In the genomic region with DNA sequence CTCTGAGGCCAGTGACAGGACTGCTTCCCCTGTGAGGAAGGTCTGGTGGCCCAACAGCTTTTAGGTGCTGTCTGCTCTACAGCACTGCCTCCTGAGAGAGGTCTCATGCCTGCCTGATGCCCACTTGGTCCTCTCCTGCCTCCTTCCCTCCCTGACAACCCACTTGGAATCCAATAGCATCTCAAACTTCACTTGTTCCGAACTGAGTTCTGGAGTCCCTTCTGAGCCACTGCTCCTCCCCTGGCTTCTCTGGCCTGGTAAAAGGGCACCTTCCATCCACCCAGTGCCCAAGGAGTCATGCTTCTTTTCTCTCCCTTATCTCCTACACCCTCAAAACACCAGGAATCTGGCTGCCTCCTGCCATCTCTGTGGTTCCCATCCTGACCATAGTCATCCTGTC, we compare ENCODE assay signal across 12 cellular contexts. TPM values are rescaled to one million over a fixed set of nuclear protein-coding genes. Genes with fewer than 3 reads are reported as not detected.
A peak's percentile ranks its signal among the peaks of the same experiment; 100 is the strongest.
DNase-seq lines count a peak whose midpoint lies in the region; ATAC-seq and TF ChIP-seq lines count a peak whose summit lies in the region.
"Had no signal": no experiment of that assay in that cellular context is flagged by ENCODE, and none has a peak within 500 bp of the region (broad histone marks: within the 10 kb centered on the region; RNA-seq: fewer than 3 reads in every experiment).

No MANE protein-coding gene starts in this region.

- peak overlapping the region; percentile 84 for H3K4me3 Mint-ChIP-seq in activated naive CD4-positive, alpha-beta T cell treated with anti-CD3 and anti-CD28 coated beads, Interleukin-2, amount 10 ng/mL, durations not matched to agents 7 days and 5 days
- H3K4me3 Mint-ChIP-seq in WTC11 = peak overlapping the region; percentile 85
- peak overlapping the region; percentile 19 for H3K4me3 Mint-ChIP-seq in stimulated activated memory B cell treated with anti-CD40 and anti-IgM and Interleukin-4, amounts not matched to agents 10 μg/mL and 1 μg/mL and 100 μg/mL, for 72 hours

- H3K4me1 Mint-ChIP-seq in activated naive CD4-positive, alpha-beta T cell treated with anti-CD3 and anti-CD28 coated beads, Interleukin-2, amount 10 ng/mL, durations not matched to agents 7 days and 5 days = peaks cover 25% of the 10 kb centered on the region
- peaks cover 5% of the 10 kb centered on the region for H3K4me1 Mint-ChIP-seq in WTC11
- H3K4me1 Mint-ChIP-seq in stimulated activated memory B cell treated with anti-CD40 and anti-IgM and Interleukin-4, amounts not matched to agents 10 μg/mL and 1 μg/mL and 100 μg/mL, for 72 hours = peaks cover 39% of the 10 kb centered on the region

- peaks cover 11% of the 10 kb centered on the region for H3K36me3 Mint-ChIP-seq in activated naive CD4-positive, alpha-beta T cell treated with anti-CD3 and anti-CD28 coated beads, Interleukin-2, amount 10 ng/mL, durations not matched to agents 7 days and 5 days
- no peaks in the 10 kb centered on the region for H3K36me3 Mint-ChIP-seq in WTC11
- H3K36me3 Mint-ChIP-seq in stimulated activated memory B cell treated with anti-CD40 and anti-IgM and Interleukin-4, amounts not matched to agents 10 μg/mL and 1 μg/mL and 100 μg/mL, for 72 hours = no peaks in the 10 kb centered on the region

- no peak for DNase-seq in activated naive CD4-positive, alpha-beta T cell treated with anti-CD3 and anti-CD28 coated beads, Interleukin-2, amount 10 ng/mL, durations not matched to agents 7 days and 5 days
- no peak for DNase-seq in activated naive CD4-positive, alpha-beta T cell treated with Interleukin-2 at 50 U/mL for 16 hours
- no peak for DNase-seq in WTC11 (ENCODE audit: low spot score)
- DNase-seq in fibroblast of the aortic adventitia (ENCODE audit: low read depth) = no peak
- DNase-seq in NCI-H128 (lab: John Stamatoyannopoulos, UW; ENCODE audit: unreplicated experiment) = no peak
- DNase-seq: activated CD8-positive, alpha-beta memory T cell treated with anti-CD3 and anti-CD28 coated beads, Interleukin-2, amount 50 U/mL, for 4 hours; H7; NCI-H1417 treated with DMSO at 0.1 percent for 48 hours; NCI-H446 treated with DMSO at 0.1 percent for 48 hours had no signal

- TF ChIP-seq CTCF in WTC11 (IDR thresholded peaks at IDR 0.05) = no peak
- TF ChIP-seq CTCF in fibroblast of the aortic adventitia (IDR thresholded peaks at IDR 0.05; ENCODE audit: insufficient read depth, low read length) = no peak

- H3K27ac Mint-ChIP-seq in activated naive CD4-positive, alpha-beta T cell treated with anti-CD3 and anti-CD28 coated beads, Interleukin-2, amount 10 ng/mL, durations not matched to agents 7 days and 5 days = no peak overlapping the region
- no peak overlapping the region for H3K27ac Mint-ChIP-seq in WTC11
- H3K27ac Mint-ChIP-seq in stimulated activated memory B cell treated with anti-CD40 and anti-IgM and Interleukin-4, amounts not matched to agents 10 μg/mL and 1 μg/mL and 100 μg/mL, for 72 hours = peak overlapping the region; percentile 61

- POLR2A ChIA-PET in WTC11 (lab: Charles Lee) = interaction anchor here (0.6 kb wide), 1 partner anchor 10 kb away, joined by 7 read pairs; no protein-coding TSS in a partner anchor

- CTCF ChIA-PET in activated naive CD4-positive, alpha-beta T cell treated with anti-CD3 and anti-CD28 coated beads, Interleukin-2, amount 10 ng/mL, durations not matched to agents 7 days and 5 days (lab: Charles Lee) = no interaction called here
- CTCF ChIA-PET in WTC11 (lab: Charles Lee) = interaction anchor here (1.7 kb wide), 1 partner anchor 62 kb away, joined by 5 read pairs; the partner anchor contains the start of gene CENPB

- peak overlapping the region; percentile 9 for H3K4me3 ChIP-seq in fibroblast of the aortic adventitia (ENCODE audit: low read depth, low read length)

- ATAC-seq in WTC11 = no peak
- no peak for ATAC-seq in stimulated activated memory B cell treated with anti-CD40 and anti-IgM and Interleukin-4, amounts not matched to agents 10 μg/mL and 1 μg/mL and 100 μg/mL, for 72 hours
- no peak for ATAC-seq in HG03521 (IDR thresholded peaks at IDR 0.05; ENCODE audit: unreplicated experiment)
- no peak for ATAC-seq in HG03457 (IDR thresholded peaks at IDR 0.05; ENCODE audit: unreplicated experiment)

- no peaks in the 10 kb centered on the region for H3K9me3 Mint-ChIP-seq in activated naive CD4-positive, alpha-beta T cell treated with anti-CD3 and anti-CD28 coated beads, Interleukin-2, amount 10 ng/mL, durations not matched to agents 7 days and 5 days
- H3K9me3 Mint-ChIP-seq in WTC11 = no peaks in the 10 kb centered on the region
- H3K9me3 Mint-ChIP-seq in stimulated activated memory B cell treated with anti-CD40 and anti-IgM and Interleukin-4, amounts not matched to agents 10 μg/mL and 1 μg/mL and 100 μg/mL, for 72 hours = no peaks in the 10 kb centered on the region

- H3K27me3 Mint-ChIP-seq in activated naive CD4-positive, alpha-beta T cell treated with anti-CD3 and anti-CD28 coated beads, Interleukin-2, amount 10 ng/mL, durations not matched to agents 7 days and 5 days = no peaks in the 10 kb centered on the region
- H3K27me3 Mint-ChIP-seq in WTC11 (ENCODE audit: low read depth) = no peaks in the 10 kb centered on the region
- no peaks in the 10 kb centered on the region for H3K27me3 Mint-ChIP-seq in stimulated activated memory B cell treated with anti-CD40 and anti-IgM and Interleukin-4, amounts not matched to agents 10 μg/mL and 1 μg/mL and 100 μg/mL, for 72 hours

TF ChIP-seq in WTC11, 78 proteins besides CTCF, POLR2A, EP300 and RAD21 (continues in another document):
- TF ChIP-seq ZNF317 (CRISPR knock-in tag; IDR thresholded peaks at IDR 0.05; ENCODE audit: borderline replicate concordance, low read depth) (no peak), ARID4B (CRISPR knock-in tag; IDR thresholded peaks at IDR 0.05; ENCODE audit: borderline replicate concordance) (no peak), JAZF1 (CRISPR knock-in tag; IDR thresholded peaks at IDR 0.05) (no peak), ATF1 (CRISPR knock-in tag; IDR thresholded peaks at IDR 0.05) (no peak), SMAD3 (CRISPR knock-in tag; IDR thresholded peaks at IDR 0.05; ENCODE audit: borderline replicate concordance) (no peak), NR3C1 (CRISPR knock-in tag; conservative IDR thresholded peaks at IDR 0.05; ENCODE audit: low read depth) (no peak)
- TF ChIP-seq, protein P1, sequence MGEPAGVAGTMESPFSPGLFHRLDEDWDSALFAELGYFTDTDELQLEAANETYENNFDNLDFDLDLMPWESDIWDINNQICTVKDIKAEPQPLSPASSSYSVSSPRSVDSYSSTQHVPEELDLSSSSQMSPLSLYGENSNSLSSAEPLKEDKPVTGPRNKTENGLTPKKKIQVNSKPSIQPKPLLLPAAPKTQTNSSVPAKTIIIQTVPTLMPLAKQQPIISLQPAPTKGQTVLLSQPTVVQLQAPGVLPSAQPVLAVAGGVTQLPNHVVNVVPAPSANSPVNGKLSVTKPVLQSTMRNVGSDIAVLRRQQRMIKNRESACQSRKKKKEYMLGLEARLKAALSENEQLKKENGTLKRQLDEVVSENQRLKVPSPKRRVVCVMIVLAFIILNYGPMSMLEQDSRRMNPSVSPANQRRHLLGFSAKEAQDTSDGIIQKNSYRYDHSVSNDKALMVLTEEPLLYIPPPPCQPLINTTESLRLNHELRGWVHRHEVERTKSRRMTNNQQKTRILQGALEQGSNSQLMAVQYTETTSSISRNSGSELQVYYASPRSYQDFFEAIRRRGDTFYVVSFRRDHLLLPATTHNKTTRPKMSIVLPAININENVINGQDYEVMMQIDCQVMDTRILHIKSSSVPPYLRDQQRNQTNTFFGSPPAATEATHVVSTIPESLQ (CRISPR knock-in tag; IDR thresholded peaks at IDR 0.05) = no peak

RNA-seq across cellular contexts. Expression of gene MAVS, which starts 1.9 kb away (rescaled TPM):
- total RNA-seq in WTC11 (2021) (23.4 to 26.0 TPM (median 24.4 TPM) in 3 replicates), fibroblast of the aortic adventitia (ENCODE audit: low replicate concordance) (16.4 and 23.7 TPM in 2 replicates)

RNA-seq across cellular contexts. Expression of gene AP5S1, which starts 28.2 kb away (rescaled TPM):
- total RNA-seq in WTC11 (2021) (2.8 to 4.1 TPM (median 3.1 TPM) in 3 replicates), fibroblast of the aortic adventitia (ENCODE audit: low replicate concordance) (9.4 and 20.4 TPM in 2 replicates)

RNA-seq across cellular contexts. Expression of gene PANK2, which starts 40.6 kb away (rescaled TPM):
- 60.3 to 63.7 TPM (median 62.7 TPM) in 3 replicates for total RNA-seq in WTC11 (2021)
- 54.9 and 102 TPM in 2 replicates for total RNA-seq in fibroblast of the aortic adventitia (ENCODE audit: low replicate concordance)

RNA-seq across cellular contexts. Expression of gene CDC25B, which starts 52.5 kb away (rescaled TPM):
- total RNA-seq in WTC11 (2021) (35.2 to 37.5 TPM (median 37.4 TPM) in 3 replicates), fibroblast of the aortic adventitia (ENCODE audit: low replicate concordance) (51.0 and 58.5 TPM in 2 replicates)

Comparison
In these comparisons a context has a peak if more than half of its experiments do, and no peak if none do; other contexts are left out.
1. H3K4me3 Mint-ChIP-seq: peak in every context shown above with its lines; median percentile 85 in WTC11; 84 in activated naive CD4-positive, alpha-beta T cell treated with anti-CD3 and anti-CD28 coated beads, Interleukin-2, amount 10 ng/mL, durations not matched to agents 7 days and 5 days; 19 in stimulated activated memory B cell treated with anti-CD40 and anti-IgM and Interleukin-4, amounts not matched to agents 10 μg/mL and 1 μg/mL and 100 μg/mL, for 72 hours.